Comparison of ENCODE assay signal across 8 cellular contexts in the genomic region with DNA sequence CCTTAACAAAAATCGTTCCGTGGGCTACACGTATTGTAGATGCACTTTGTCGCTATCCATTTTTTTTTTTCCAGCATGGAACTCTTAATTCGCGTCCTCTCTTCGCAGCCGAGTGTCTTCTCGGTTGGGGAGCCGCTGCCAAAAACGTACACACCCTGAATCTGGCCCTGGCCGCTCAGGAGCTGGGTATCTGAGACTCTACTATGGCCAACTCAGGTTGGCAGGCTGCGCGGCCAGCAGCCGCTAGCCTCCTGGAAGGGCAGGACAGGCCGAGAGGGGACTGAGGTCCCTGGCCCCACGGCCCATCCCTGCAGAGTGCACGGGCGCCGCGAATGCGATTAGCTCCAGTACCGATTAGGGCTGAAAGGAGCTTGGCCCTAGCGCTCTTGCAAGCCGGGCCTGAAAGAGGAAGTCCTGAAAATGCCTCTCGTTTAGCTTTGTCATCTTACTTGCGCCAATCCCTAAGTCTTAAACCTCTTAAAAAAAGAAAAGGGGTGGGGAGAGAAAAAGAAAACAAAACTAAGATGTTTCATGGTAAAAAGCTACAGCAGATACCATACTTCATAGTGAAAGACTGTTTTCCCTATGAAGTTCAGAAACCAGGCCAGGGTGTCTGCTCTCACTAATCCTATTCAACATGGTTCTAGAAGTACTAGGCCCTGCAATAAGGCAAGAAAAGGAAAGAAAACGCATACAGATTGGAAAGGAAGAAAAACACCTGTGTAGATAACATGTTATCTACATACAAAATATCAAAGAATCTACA.
A peak's percentile ranks its signal among the peaks of the same experiment; 100 is the strongest.
DNase-seq lines count a peak whose midpoint lies in the region; ATAC-seq and TF ChIP-seq lines count a peak whose summit lies in the region.

No MANE protein-coding gene starts in this region.

- no peak for TF ChIP-seq CTCF in sigmoid colon (IDR thresholded peaks at IDR 0.05)

- H3K9me3 ChIP-seq in SJCRH30 (replicated peaks) (peaks cover 5% of the 10 kb centered on the region; the same call in 1 of the 2 replicates), right cardiac atrium (ENCODE audit: control insufficient read depth, low read length) (no peaks in the 10 kb centered on the region), sigmoid colon (peaks cover 0 to 4% (median 0%) of the 10 kb centered on the region in 4 donors)

- H3K27me3 ChIP-seq in SJCRH30 (no peaks in the 10 kb centered on the region), right cardiac atrium (ENCODE audit: control insufficient read depth, insufficient read depth) (no peaks in the 10 kb centered on the region), sigmoid colon (no peaks in the 10 kb centered on the region)

- intact Hi-C loops in right cardiac atrium (cut with DNase I), result no loop called here
- intact Hi-C loops in sigmoid colon (cut with DNase I), result loop anchor here (1.0 to 5.0 kb wide), 3 partner anchors 104 to 173 kb away; no protein-coding TSS in a partner anchor

- H3K4me1 ChIP-seq in SJCRH30 (peaks cover 6% of the 10 kb centered on the region), right cardiac atrium (ENCODE audit: control insufficient read depth, insufficient read depth, low read length) (no peaks in the 10 kb centered on the region), sigmoid colon (peaks cover 0 to 49% (median 43%) of the 10 kb centered on the region in 4 donors)

- H3K36me3 ChIP-seq in SJCRH30 (no peaks in the 10 kb centered on the region), sigmoid colon (no peaks in the 10 kb centered on the region)

- peak; percentile 53 for ATAC-seq in GM18868 (IDR thresholded peaks at IDR 0.05; ENCODE audit: unreplicated experiment)
- ATAC-seq in HG02981 (IDR thresholded peaks at IDR 0.05; ENCODE audit: unreplicated experiment), result peak; percentile 66
- ATAC-seq in right cardiac atrium, result peak; percentile 64 to 68

- WGBS in right cardiac atrium, result 11% methylated on average over 28 of the region's 28 CpGs
- WGBS in sigmoid colon, 2 donors, result 8 to 9% methylated on average over 28 of the region's 28 CpGs

- no peak for TF ChIP-seq POLR2A in sigmoid colon (IDR thresholded peaks at IDR 0.05)

- no peak for TF ChIP-seq EP300 in sigmoid colon (IDR thresholded peaks at IDR 0.05)

- H3K27ac ChIP-seq in SJCRH30 (no peak overlapping the region), right cardiac atrium (ENCODE audit: low read length) (peak overlapping the region; percentile 76), sigmoid colon (peak overlapping the region; percentile 94 to 97 (median 95))

- peak overlapping the region; percentile 66; the same call in 1 of the 2 replicates for H3K4me3 ChIP-seq in SJCRH30
- peak overlapping the region; percentile 96 for H3K4me3 ChIP-seq in right cardiac atrium (ENCODE audit: low read length)
- peak overlapping the region; percentile 25 to 86 (median 74) for H3K4me3 ChIP-seq in sigmoid colon

- DNase-seq in SJCRH30 (no peak), right cardiac atrium (peak; percentile 63 to 83 (median 77)), sigmoid colon (peak; percentile 73), NCI-H1694 (lab: John Stamatoyannopoulos, UW) (no peak), HPDE6-E6E7 (ENCODE audit: extremely low spot score) (no peak)
- peak; percentile 4 for DNase-seq in activated naive CD8-positive, alpha-beta T cell treated with anti-CD3 and anti-CD28 coated beads, Interleukin-2, amount 50 U/mL, for 16 hours (ENCODE audit: low read depth, low spot score)

Comparison
In these comparisons a context has a peak if more than half of its experiments do, and no peak if none do; other contexts are left out.
1. DNase-seq: peak in activated naive CD8-positive, alpha-beta T cell treated with anti-CD3 and anti-CD28 coated beads, Interleukin-2, amount 50 U/mL, for 16 hours (single experiment), right cardiac atrium (3 of 3) and sigmoid colon (single experiment); none in SJCRH30 (0 of 2), NCI-H1694 (single experiment) and HPDE6-E6E7 (single experiment).
2. Peak in every context shown above with its lines, with median percentiles within 50 percentile points of each other: ATAC-seq and H3K4me3 ChIP-seq.